Comparison of ENCODE assay signal across 35 cellular contexts in genomic region chr15:23424111-23424904, GRCh38. TPM values are rescaled to one million over a fixed set of nuclear protein-coding genes. Genes with fewer than 3 reads are reported as not detected.
"Had no signal": no experiment of that assay in that cellular context is flagged by ENCODE, and none has a peak within 500 bp of the region (broad histone marks: within the 10 kb centered on the region; RNA-seq: fewer than 3 reads in every experiment).

No MANE protein-coding gene starts in this region.

- H3K4me3 ChIP-seq: adrenal gland, MG63, SJSA1 had no signal

- H3K36me3 ChIP-seq: adrenal gland, MG63, SJSA1 had no signal

- DNase-seq: activated CD4-positive, alpha-beta T cell treated with anti-CD3 and anti-CD28 coated beads, Interleukin-2, amount 10 ng/mL, durations not matched to agents 24 days and 14 days; activated CD4-positive, alpha-beta T cell treated with anti-CD3 and anti-CD28 coated beads, Interleukin-2, amount 50 U/mL, for 4 hours; activated CD8-positive, alpha-beta T cell treated with anti-CD3 and anti-CD28 coated beads for 36 hours; activated gamma-delta T cell treated with Interleukin-2 at 50 U/mL for 16 hours; activated naive CD4-positive, alpha-beta T cell treated with anti-CD3 and anti-CD28 coated beads for 36 hours; activated T-cell treated with anti-CD3 and anti-CD28 coated beads, Interleukin-2, amount 50 U/mL, for 1 hour; activated T-cell treated with anti-CD3 and anti-CD28 coated beads, Interleukin-2, amount 50 U/mL, for 72 hours; Kasumi-1; KG1; MG63; NCI-H1048; NCI-H1105 treated with DMSO at 0.1 percent for 48 hours; NCI-H1436; NCI-H1694 treated with DMSO at 0.1 percent for 48 hours; NCI-H2029 treated with DMSO at 0.1 percent for 48 hours; NCI-H2107; NCI-H2171 treated with DMSO at 0.1 percent for 48 hours; NCI-H2227 treated with DMSO at 0.1 percent for 48 hours; NCI-H446; NCI-H510A treated with DMSO at 0.1 percent for 48 hours; NCI-H69; NCI-H82; SHP77 treated with DMSO at 0.1 percent for 48 hours; SK-N-SH had no signal

- H3K4me1 ChIP-seq: SJSA1 had no signal

- H3K4me3 Mint-ChIP-seq: activated CD4-positive, alpha-beta T cell treated with anti-CD3 and anti-CD28 coated beads, Interleukin-2, amount 10 ng/mL, durations not matched to agents 24 days and 14 days; activated CD8-positive, alpha-beta T cell treated with anti-CD3 and anti-CD28 coated beads for 36 hours; activated naive CD4-positive, alpha-beta T cell treated with anti-CD3 and anti-CD28 coated beads for 36 hours; activated T-cell treated with anti-CD3 and anti-CD28 coated beads, Interleukin-2, amount 50 U/mL, for 72 hours; activated T-helper 17 cell treated with anti-CD3 and anti-CD28 coated beads, Interleukin-2, amount 50 U/mL, for 72 hours; brain; central memory CD8-positive, alpha-beta T cell; T-helper 1 cell treated with Interleukin-12 subunit alpha and Interleukin-12 subunit beta and Interleukin-4 antibody, amounts not matched to agents 30 μg/mL and 1 μg/mL, for 36 hours; T-helper 2 cell treated with Interferon-gamma antibody and Interleukin-4, amounts not matched to agents 5 μg/mL and 100 μg/mL, for 36 hours had no signal

- H3K27me3 ChIP-seq: adrenal gland, MG63, SJSA1 had no signal

- H3K9me3 Mint-ChIP-seq: activated CD4-positive, alpha-beta T cell treated with anti-CD3 and anti-CD28 coated beads, Interleukin-2, amount 10 ng/mL, durations not matched to agents 24 days and 14 days; activated CD8-positive, alpha-beta T cell treated with anti-CD3 and anti-CD28 coated beads for 36 hours; activated naive CD4-positive, alpha-beta T cell treated with anti-CD3 and anti-CD28 coated beads for 36 hours; activated naive CD4-positive, alpha-beta T cell treated with anti-CD3 and anti-CD28 coated beads, Interleukin-2, amount 50 U/mL, for 72 hours; activated T-cell treated with anti-CD3 and anti-CD28 coated beads, Interleukin-2, amount 50 U/mL, for 72 hours; activated T-helper 17 cell treated with anti-CD3 and anti-CD28 coated beads, Interleukin-2, amount 50 U/mL, for 72 hours; central memory CD8-positive, alpha-beta T cell; T-helper 1 cell treated with Interleukin-12 subunit alpha and Interleukin-12 subunit beta and Interleukin-4 antibody, amounts not matched to agents 30 μg/mL and 1 μg/mL, for 36 hours; T-helper 2 cell treated with Interferon-gamma antibody and Interleukin-4, amounts not matched to agents 5 μg/mL and 100 μg/mL, for 36 hours had no signal

- FAIRE-seq: TTC549 had no signal

- H3K27me3 Mint-ChIP-seq: activated CD4-positive, alpha-beta T cell treated with anti-CD3 and anti-CD28 coated beads, Interleukin-2, amount 10 ng/mL, durations not matched to agents 24 days and 14 days; activated CD8-positive, alpha-beta T cell treated with anti-CD3 and anti-CD28 coated beads for 36 hours; activated T-helper 17 cell treated with anti-CD3 and anti-CD28 coated beads, Interleukin-2, amount 50 U/mL, for 72 hours; brain; central memory CD8-positive, alpha-beta T cell had no signal

- H3K27ac Mint-ChIP-seq: activated CD4-positive, alpha-beta T cell treated with anti-CD3 and anti-CD28 coated beads, Interleukin-2, amount 10 ng/mL, durations not matched to agents 24 days and 14 days; activated CD8-positive, alpha-beta T cell treated with anti-CD3 and anti-CD28 coated beads for 36 hours; activated naive CD4-positive, alpha-beta T cell treated with anti-CD3 and anti-CD28 coated beads for 36 hours; activated naive CD4-positive, alpha-beta T cell treated with anti-CD3 and anti-CD28 coated beads, Interleukin-2, amount 50 U/mL, for 72 hours; activated T-cell treated with anti-CD3 and anti-CD28 coated beads, Interleukin-2, amount 50 U/mL, for 72 hours; activated T-helper 17 cell treated with anti-CD3 and anti-CD28 coated beads, Interleukin-2, amount 50 U/mL, for 72 hours; brain; T-helper 1 cell treated with Interleukin-12 subunit alpha and Interleukin-12 subunit beta and Interleukin-4 antibody, amounts not matched to agents 30 μg/mL and 1 μg/mL, for 36 hours; T-helper 2 cell treated with Interferon-gamma antibody and Interleukin-4, amounts not matched to agents 5 μg/mL and 100 μg/mL, for 36 hours had no signal

- H3K36me3 Mint-ChIP-seq: activated naive CD4-positive, alpha-beta T cell treated with anti-CD3 and anti-CD28 coated beads, Interleukin-2, amount 50 U/mL, for 72 hours; brain had no signal

- ATAC-seq: activated CD8-positive, alpha-beta T cell treated with anti-CD3 and anti-CD28 coated beads for 36 hours; activated naive CD4-positive, alpha-beta T cell treated with anti-CD3 and anti-CD28 coated beads, Interleukin-2, amount 50 U/mL, for 72 hours; activated T-cell treated with anti-CD3 and anti-CD28 coated beads, Interleukin-2, amount 50 U/mL, for 72 hours; activated T-helper 17 cell treated with anti-CD3 and anti-CD28 coated beads, Interleukin-2, amount 50 U/mL, for 72 hours had no signal

- H3K9me3 ChIP-seq: adrenal gland, MG63, SJSA1, SK-N-SH had no signal

- H3K4me1 Mint-ChIP-seq: activated CD4-positive, alpha-beta T cell treated with anti-CD3 and anti-CD28 coated beads, Interleukin-2, amount 10 ng/mL, durations not matched to agents 24 days and 14 days; activated T-helper 17 cell treated with anti-CD3 and anti-CD28 coated beads, Interleukin-2, amount 50 U/mL, for 72 hours; brain; central memory CD8-positive, alpha-beta T cell had no signal

- H3K9ac ChIP-seq: SK-N-SH had no signal

- H3K27ac ChIP-seq: SJSA1 had no signal

RNA-seq across cellular contexts. Expression of gene GOLGA6L2, which starts 22.7 kb away (rescaled TPM):
- total RNA-seq: activated CD4-positive, alpha-beta T cell treated with anti-CD3 and anti-CD28 coated beads, Interleukin-2, amount 10 ng/mL, durations not matched to agents 24 days and 14 days; activated CD8-positive, alpha-beta memory T cell treated with anti-CD3 and anti-CD28 coated beads for 36 hours; activated CD8-positive, alpha-beta T cell treated with anti-CD3 and anti-CD28 coated beads for 36 hours; activated naive CD4-positive, alpha-beta T cell treated with anti-CD3 and anti-CD28 coated beads for 36 hours; activated naive CD4-positive, alpha-beta T cell treated with anti-CD3 and anti-CD28 coated beads, Interleukin-2, amount 50 U/mL, for 72 hours; activated T-cell treated with anti-CD3 and anti-CD28 coated beads, Interleukin-2, amount 50 U/mL, for 72 hours; activated T-helper 17 cell treated with anti-CD3 and anti-CD28 coated beads, Interleukin-2, amount 50 U/mL, for 72 hours; adrenal gland; RPMI7951; SJSA1 had no signal
- polyA plus RNA-seq: SK-N-SH had no signal
